In genomic region chr2:15182275-15182674, GRCh38 we compare ENCODE assay signal across 25 cellular contexts.
DNase-seq lines count a peak whose midpoint lies in the region; ATAC-seq, FAIRE-seq and TF ChIP-seq lines count a peak whose summit lies in the region.
"Had no signal": no experiment of that assay in that cellular context is flagged by ENCODE, and none has a peak within 500 bp of the region (broad histone marks: within the 10 kb centered on the region; RNA-seq: fewer than 3 reads in every experiment).

No MANE protein-coding gene starts in this region.

- intact Hi-C loops in HepG2 (cut with micrococcal nuclease; ENCODE audit: unreplicated experiment), result no loop called here
- intact Hi-C loops in right lobe of liver (cut with DNase I), result no loop called here
- intact Hi-C loops in lower lobe of right lung (cut with DNase I), result no loop called here
- intact Hi-C loops in upper lobe of right lung (cut with DNase I), result no loop called here
- intact Hi-C loops in left ventricle myocardium inferior (cut with micrococcal nuclease), result no loop called here

- H3K4me3 Mint-ChIP-seq in endothelial cell (ENCODE audit: unreplicated experiment), result no peak overlapping the region
- H3K4me3 Mint-ChIP-seq: B cell; CD4-positive, CD25-positive, alpha-beta regulatory T cell; CD8-positive, alpha-beta T cell; GM23338; H9 had no signal

- peaks cover 4% of the 10 kb centered on the region for H3K27me3 Mint-ChIP-seq in endothelial cell (ENCODE audit: unreplicated experiment)
- H3K27me3 Mint-ChIP-seq: B cell; CD4-positive, CD25-positive, alpha-beta regulatory T cell had no signal

- H3K4me3 ChIP-seq in HepG2 (replicated peaks in 1 of 3; ENCODE audit: insufficient read depth in 1 of 3, low read depth in 2 of 3, low read length in 3 of 3) (no peak overlapping the region), right lobe of liver (no peak overlapping the region), fibroblast of mammary gland (ENCODE audit: control insufficient read depth, low read depth, low read length) (no peak overlapping the region), lower lobe of right lung (no peak overlapping the region), upper lobe of right lung (no peak overlapping the region), left ventricle myocardium inferior (no peak overlapping the region)
- H3K4me3 ChIP-seq: BLaER1, GM23338 had no signal

- H3K9me3 ChIP-seq in HepG2 (ENCODE audit: low read length) (no peaks in the 10 kb centered on the region), right lobe of liver (no peaks in the 10 kb centered on the region), lower lobe of right lung (no peaks in the 10 kb centered on the region), upper lobe of right lung (no peaks in the 10 kb centered on the region), left ventricle myocardium inferior (replicated peaks) (no peaks in the 10 kb centered on the region)
- H3K9me3 ChIP-seq: BLaER1, Caco-2 had no signal

- FAIRE-seq in HepG2 (lab: Jason Lieb, UNC), result no peak
- FAIRE-seq: A204.1, D721Med, GM12891, GM18507 had no signal

- TF ChIP-seq POLR2A in HepG2 (IDR thresholded peaks at IDR 0.05; ENCODE audit: insufficient read depth in 1 of 2, low read depth in 2 of 2, low read length in 2 of 2) (no peak), right lobe of liver (IDR thresholded peaks at IDR 0.05) (no peak)

- H3K27ac ChIP-seq in HepG2 (ENCODE audit: extremely low read length, insufficient read depth, low read length), result no peak overlapping the region
- no peak overlapping the region for H3K27ac ChIP-seq in right lobe of liver
- H3K27ac ChIP-seq in lower lobe of right lung, result no peak overlapping the region
- no peak overlapping the region for H3K27ac ChIP-seq in upper lobe of right lung
- no peak overlapping the region for H3K27ac ChIP-seq in left ventricle myocardium inferior (replicated peaks)
- H3K27ac ChIP-seq: 22Rv1, BLaER1 had no signal

- no peak for TF ChIP-seq RAD21 in HepG2 (CRISPR knock-in tag; IDR thresholded peaks at IDR 0.05)

- H3K79me2 ChIP-seq in HepG2 (ENCODE audit: insufficient read depth, low read length), result no peaks in the 10 kb centered on the region

- CTCF ChIA-PET in HepG2 (lab: Yijun Ruan, JAX; ENCODE audit: low intra/inter-chr PET ratio, low total read pairs), result no interaction called here

- TF ChIP-seq CTCF in HepG2 (CRISPR knock-in tag; IDR thresholded peaks at IDR 0.05) (no peak), right lobe of liver (IDR thresholded peaks at IDR 0.05) (no peak), fibroblast of mammary gland (conservative IDR thresholded peaks at IDR 0.05; ENCODE audit: control insufficient read depth, insufficient read depth, low read depth, low read length) (no peak), lower lobe of right lung (IDR thresholded peaks at IDR 0.05) (no peak), upper lobe of right lung (IDR thresholded peaks at IDR 0.05) (no peak), endothelial cell (IDR thresholded peaks at IDR 0.05; ENCODE audit: unreplicated experiment) (no peak), left ventricle myocardium inferior (IDR thresholded peaks at IDR 0.05; ENCODE audit: borderline replicate concordance) (no peak)

- H3K36me3 Mint-ChIP-seq in endothelial cell (ENCODE audit: low read depth, unreplicated experiment), result peaks cover 7% of the 10 kb centered on the region

- no peaks in the 10 kb centered on the region for H4K20me1 ChIP-seq in HepG2 (ENCODE audit: insufficient read depth, low read length)
- H4K20me1 ChIP-seq: BLaER1 had no signal

- no peak overlapping the region for H3K9ac ChIP-seq in HepG2 (ENCODE audit: insufficient read depth, low read depth, low read length)
- H3K9ac ChIP-seq: BLaER1 had no signal

- H3K27ac Mint-ChIP-seq in endothelial cell (ENCODE audit: unreplicated experiment), result no peak overlapping the region
- H3K27ac Mint-ChIP-seq: B cell; CD4-positive, CD25-positive, alpha-beta regulatory T cell; CD8-positive, alpha-beta T cell; GM23338; H9 had no signal

- no peak overlapping the region for H2AFZ ChIP-seq in HepG2 (ENCODE audit: low read length)
- H2AFZ ChIP-seq: GM23338 had no signal

- POLR2A ChIA-PET in HepG2 (lab: Yijun Ruan, JAX), result no interaction called here

- peaks cover 0 to 13% of the 10 kb centered on the region in 2 experiments; a peak in 4 of 5 replicates for H3K36me3 ChIP-seq in HepG2 (replicated peaks in 1 of 2; ENCODE audit: control insufficient read depth in 1 of 2, insufficient read depth in 2 of 2, low read length in 2 of 2)
- H3K36me3 ChIP-seq in right lobe of liver, result peaks cover 0 to 7% (median 0%) of the 10 kb centered on the region in 4 donors
- peaks cover 14% of the 10 kb centered on the region for H3K36me3 ChIP-seq in lower lobe of right lung
- peaks cover 8% of the 10 kb centered on the region for H3K36me3 ChIP-seq in upper lobe of right lung
- H3K36me3 ChIP-seq in left ventricle myocardium inferior, result peaks cover 42% of the 10 kb centered on the region

- WGBS in HepG2 (ENCODE audit: low lambda C conversion rate), result 97% methylated on average over 5 of the region's 5 CpGs
- 98% methylated on average over 5 of the region's 5 CpGs for WGBS in right lobe of liver (ENCODE audit: insufficient coverage, low coverage, low lambda C conversion rate, missing lambda C conversion rate)

- TF ChIP-seq EP300 in HepG2 (IDR thresholded peaks at IDR 0.05; ENCODE audit: low read depth in 2 of 2, low read length in 2 of 2) (no peak), HepG2 (CRISPR knock-in tag; IDR thresholded peaks at IDR 0.05; ENCODE audit: borderline replicate concordance) (no peak)

- in situ Hi-C loops in HepG2 (cut with HindIII; ENCODE audit: extremely low pct_ligation_motif_present, low pct_unique_long_range_greater_than_20kb), result no loop called here

- H3K4me1 ChIP-seq in HepG2 (ENCODE audit: insufficient read depth, low read length) (no peaks in the 10 kb centered on the region), right lobe of liver (no peaks in the 10 kb centered on the region), lower lobe of right lung (no peaks in the 10 kb centered on the region), upper lobe of right lung (no peaks in the 10 kb centered on the region), left ventricle myocardium inferior (no peaks in the 10 kb centered on the region)
- H3K4me1 ChIP-seq: BLaER1, Caco-2 had no signal

- ATAC-seq in HepG2, result no peak
- no peak for ATAC-seq in right lobe of liver
- ATAC-seq in lower lobe of right lung, result peak; percentile 24 to 51
- ATAC-seq in upper lobe of right lung, result peak; percentile 24
- ATAC-seq: CD8-positive, alpha-beta T cell; GM23338; HCT116 had no signal

- H3K4me1 Mint-ChIP-seq in endothelial cell (ENCODE audit: unreplicated experiment), result peaks cover 15% of the 10 kb centered on the region
- H3K4me1 Mint-ChIP-seq: B cell, H9 had no signal

- BruUV-seq in HepG2 (replicated peaks; lab: Mats Ljungman, UMichigan), result no TSS peak

- H3K27me3 ChIP-seq in HepG2 (ENCODE audit: control insufficient read depth in 1 of 2, insufficient read depth in 2 of 2, low read length in 2 of 2) (no peaks in the 10 kb centered on the region), right lobe of liver (no peaks in the 10 kb centered on the region), lower lobe of right lung (ENCODE audit: low read depth) (no peaks in the 10 kb centered on the region), upper lobe of right lung (no peaks in the 10 kb centered on the region), left ventricle myocardium inferior (ENCODE audit: low read depth) (no peaks in the 10 kb centered on the region)
- H3K27me3 ChIP-seq: BLaER1 had no signal

- no peaks in the 10 kb centered on the region for H3K9me3 Mint-ChIP-seq in endothelial cell (ENCODE audit: unreplicated experiment)
- H3K9me3 Mint-ChIP-seq: CD4-positive, CD25-positive, alpha-beta regulatory T cell; CD8-positive, alpha-beta T cell; GM23338; H9 had no signal

- H3K4me2 ChIP-seq in HepG2 (ENCODE audit: low read depth, low read length), result no peak overlapping the region
- H3K4me2 ChIP-seq: BLaER1, GM23338 had no signal

- no peak for DNase-seq in HepG2 (ENCODE audit: low spot score)
- DNase-seq in right lobe of liver, result no peak
- peak; percentile 5 for DNase-seq in fibroblast of mammary gland (ENCODE audit: low read depth)
- DNase-seq in lower lobe of right lung, result no peak
- DNase-seq in upper lobe of right lung, result no peak
- no peak for DNase-seq in endothelial cell (ENCODE audit: low spot score)
- no peak for DNase-seq in D341Med (ENCODE audit: low spot score)
- no peak for DNase-seq in left ventricle myocardium inferior
- DNase-seq: Caco-2; CD4-positive, CD25-positive, alpha-beta regulatory T cell; CD8-positive, alpha-beta T cell; DMS 273 treated with DMSO at 0.1 percent for 48 hours; DMS79; EL; GDM1; H9 had no signal

TF ChIP-seq in HepG2, 621 proteins besides CTCF, POLR2A, EP300 and RAD21:
- TF ChIP-seq KDM3A (CRISPR knock-in tag; IDR thresholded peaks at IDR 0.05; ENCODE audit: low read depth) (no peak), CEBPB (IDR thresholded peaks at IDR 0.05; ENCODE audit: borderline replicate concordance, low read depth, low read length) (peak; percentile 18; the same call in 1 of the 2 replicates)

Comparison
In these comparisons a context has a peak if more than half of its experiments do, and no peak if none do; other contexts are left out.
1. ATAC-seq: peak in lower lobe of right lung (2 of 2) and upper lobe of right lung (single experiment); none in HepG2 (single experiment) and right lobe of liver (0 of 4).